In the genomic region with DNA sequence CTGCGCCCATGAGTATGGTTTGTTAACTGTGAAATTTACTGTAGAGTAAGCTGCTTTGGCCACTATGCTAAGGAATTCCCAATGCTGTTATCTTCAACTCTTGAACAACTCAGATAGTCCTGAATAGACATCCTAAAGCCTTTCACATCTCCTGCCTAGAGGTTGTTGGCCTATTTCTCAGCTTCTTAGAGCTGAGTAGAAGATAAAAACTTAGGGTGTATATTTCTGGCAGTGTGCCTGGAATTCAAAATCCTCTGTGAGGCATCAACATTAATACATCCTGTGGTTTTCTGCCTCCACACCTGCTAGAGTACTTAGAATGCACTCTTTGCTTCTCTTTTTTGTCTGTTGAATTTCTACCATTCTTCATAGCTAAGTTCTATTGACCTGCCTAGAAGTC, we compare ENCODE assay signal across 15 cellular contexts. TPM values are rescaled to one million over a fixed set of nuclear protein-coding genes. Genes with fewer than 3 reads are reported as not detected.
DNase-seq lines count a peak whose midpoint lies in the region; ATAC-seq, FAIRE-seq and TF ChIP-seq lines count a peak whose summit lies in the region.
"Had no signal": no experiment of that assay in that cellular context is flagged by ENCODE, and none has a peak within 500 bp of the region (broad histone marks: within the 10 kb centered on the region; RNA-seq: fewer than 3 reads in every experiment).

No MANE protein-coding gene starts in this region.

- no peaks in the 10 kb centered on the region for H3K79me2 ChIP-seq in KMS-11 (ENCODE audit: insufficient read depth, low read depth)

- peak overlapping the region; percentile 14; the same call in 1 of the 2 replicates for H3K4me2 ChIP-seq in KMS-11

- H3K36me3 ChIP-seq in KMS-11 (ENCODE audit: insufficient read depth) (no peaks in the 10 kb centered on the region), SJCRH30 (no peaks in the 10 kb centered on the region), colonic mucosa (no peaks in the 10 kb centered on the region), right atrium auricular region (no peaks in the 10 kb centered on the region)

- H3K9me3 ChIP-seq in SJCRH30 (replicated peaks) (no peaks in the 10 kb centered on the region), colonic mucosa (no peaks in the 10 kb centered on the region), right atrium auricular region (no peaks in the 10 kb centered on the region)

- TF ChIP-seq CTCF in D721Med (IDR thresholded peaks at IDR 0.05; ENCODE audit: insufficient read depth, missing control alignments), result no peak
- no peak for TF ChIP-seq CTCF in KMS-11 (conservative IDR thresholded peaks at IDR 0.05; ENCODE audit: low read depth, low read length)
- TF ChIP-seq CTCF in foreskin keratinocyte (conservative IDR thresholded peaks at IDR 0.05), result no peak
- no peak for TF ChIP-seq CTCF in colonic mucosa (IDR thresholded peaks at IDR 0.05)
- no peak for TF ChIP-seq CTCF in right atrium auricular region (IDR thresholded peaks at IDR 0.05)

- no peak overlapping the region for H2AFZ ChIP-seq in KMS-11 (ENCODE audit: low read depth)

- peak; percentile 64 for FAIRE-seq in D721Med (lab: Jason Lieb, UNC)
- FAIRE-seq: RCC 7860 had no signal

- ATAC-seq in foreskin keratinocyte, result peak; percentile 57
- ATAC-seq in HG03442 (IDR thresholded peaks at IDR 0.05; ENCODE audit: unreplicated experiment), result no peak
- ATAC-seq: left ventricle myocardium superior, natural killer cell had no signal

- no peak for DNase-seq in D721Med (ENCODE audit: insufficient read length, low spot score)
- DNase-seq in SJCRH30, result peak; percentile 40 to 69
- DNase-seq in foreskin keratinocyte, result peak; percentile 43 to 73
- no peak for DNase-seq in MV-4-11 (lab: John Stamatoyannopoulos, UW)
- DNase-seq in colonic mucosa, result no peak
- DNase-seq in right atrium auricular region (ENCODE audit: low spot score), result no peak
- DNase-seq: activated CD4-positive, alpha-beta T cell treated with anti-CD3 and anti-CD28 coated beads for 4 hours; activated T-cell treated with anti-CD3 and anti-CD28 coated beads, Interleukin-2, amount 50 U/mL, for 1 hour; left ventricle myocardium superior; natural killer cell; NCI-H1417; NCI-H510A had no signal

- H4K20me1 ChIP-seq in KMS-11 (ENCODE audit: insufficient read depth), result no peaks in the 10 kb centered on the region

- intact Hi-C loops in colonic mucosa (cut with DNase I), result no loop called here

- H3K4me3 ChIP-seq in KMS-11 (IDR thresholded peaks at IDR 0.05; ENCODE audit: insufficient read depth, low read depth, low read length) (peak overlapping the region; percentile 49), SJCRH30 (no peak overlapping the region), colonic mucosa (no peak overlapping the region), right atrium auricular region (no peak overlapping the region)

- H3K9ac ChIP-seq in KMS-11 (no peak overlapping the region), colonic mucosa (ENCODE audit: low read depth in 2 of 2, low read length in 2 of 2) (no peak overlapping the region)

- H3K27ac ChIP-seq in KMS-11 (peak overlapping the region; percentile 2; the same call in 1 of the 2 replicates), SJCRH30 (no peak overlapping the region), foreskin keratinocyte (no peak overlapping the region), colonic mucosa (no peak overlapping the region), right atrium auricular region (no peak overlapping the region)

- H3K27me3 ChIP-seq in KMS-11 (ENCODE audit: insufficient read depth, low read depth) (no peaks in the 10 kb centered on the region), SJCRH30 (no peaks in the 10 kb centered on the region), foreskin keratinocyte (no peaks in the 10 kb centered on the region), colonic mucosa (no peaks in the 10 kb centered on the region), right atrium auricular region (no peaks in the 10 kb centered on the region)

- H3K4me1 ChIP-seq in KMS-11 (ENCODE audit: low read depth, poor library complexity, severe bottlenecking) (peaks cover 30% of the 10 kb centered on the region), SJCRH30 (peaks cover 9% of the 10 kb centered on the region), foreskin keratinocyte (peaks cover 8% of the 10 kb centered on the region), colonic mucosa (no peaks in the 10 kb centered on the region), right atrium auricular region (no peaks in the 10 kb centered on the region)

RNA-seq across cellular contexts. Expression of a gene that starts 45.8 kb away (rescaled TPM):
- total RNA-seq in SJCRH30 (2014; rRNA removed; shearing (Covaris generic)), result 22.6 and 25.6 TPM in 2 replicates
- 14.8 and 16.2 TPM in 2 replicates for total RNA-seq in foreskin keratinocyte
- 1.6 and 1.8 TPM in 2 replicates for polyA plus RNA-seq in foreskin keratinocyte
- 10 to 100 TPM; 26.6 to 37.5 TPM for total RNA-seq in colonic mucosa
- 10 to 100 TPM; 14.6 to 15.6 TPM for total RNA-seq in right atrium auricular region

Comparison
In these comparisons a context has a peak if more than half of its experiments do, and no peak if none do; other contexts are left out.
1. DNase-seq: peak in SJCRH30 (2 of 2) and foreskin keratinocyte (2 of 2); none in D721Med (single experiment), MV-4-11 (single experiment), colonic mucosa (single experiment) and right atrium auricular region (single experiment).